ENCODE assay signal across 9 cellular contexts in the genomic region with DNA sequence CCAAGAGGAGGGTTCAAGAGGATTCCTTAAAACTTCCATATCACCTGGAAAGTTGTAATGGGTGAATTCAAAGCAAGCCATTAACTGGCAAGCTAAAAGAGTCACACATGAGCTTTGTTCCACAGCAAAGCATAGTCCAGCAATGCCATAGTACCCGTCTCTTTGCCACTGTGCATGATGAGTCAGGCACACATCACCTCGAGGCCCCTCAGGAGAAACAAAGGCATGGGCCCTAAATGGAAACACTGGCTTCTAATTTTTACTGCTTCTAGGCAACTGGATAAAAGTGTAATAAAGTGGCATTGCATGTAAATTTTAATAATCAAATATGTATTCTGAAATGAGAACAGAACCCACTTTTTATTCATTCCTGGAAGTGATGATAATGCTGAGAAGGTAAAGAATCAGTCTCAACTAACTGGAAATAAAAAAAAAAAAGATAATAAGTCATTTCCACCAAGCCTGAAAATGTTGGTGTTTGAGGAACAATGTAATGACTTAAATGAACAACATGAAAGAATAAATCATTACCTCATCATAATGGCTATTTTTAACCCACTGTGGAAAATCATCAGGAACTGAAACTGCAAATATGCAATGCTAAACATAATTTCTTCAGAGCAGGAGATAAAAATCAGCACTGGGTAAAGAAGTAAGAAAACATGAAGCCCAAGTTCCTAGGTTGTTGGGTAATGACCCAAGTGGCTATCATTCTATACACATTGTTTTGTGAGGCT.
DNase-seq lines count a peak whose midpoint lies in the region; ATAC-seq and TF ChIP-seq lines count a peak whose summit lies in the region.
"Had no signal": no experiment of that assay in that cellular context is flagged by ENCODE, and none has a peak within 500 bp of the region (broad histone marks: within the 10 kb centered on the region; RNA-seq: fewer than 3 reads in every experiment).

No MANE protein-coding gene starts in this region.

- DNase-seq in GM10248 (ENCODE audit: extremely low spot score) (peak; percentile 19), left lung (no peak), nephron progenitor cell (no peak), colonic mucosa (no peak), NCI-H2196 (lab: John Stamatoyannopoulos, UW; ENCODE audit: unreplicated experiment) (no peak)
- DNase-seq in activated CD4-positive, alpha-beta memory T cell treated with anti-CD3 and anti-CD28 coated beads, Interleukin-2, amount 10 ng/mL, durations not matched to agents 7 days and 5 days: no peak
- DNase-seq: effector memory CD8-positive, alpha-beta T cell had no signal

- H3K27me3 ChIP-seq in left lung (no peaks in the 10 kb centered on the region), colonic mucosa (no peaks in the 10 kb centered on the region)

- peaks cover 56% of the 10 kb centered on the region for H3K36me3 Mint-ChIP-seq in activated CD4-positive, alpha-beta memory T cell treated with anti-CD3 and anti-CD28 coated beads, Interleukin-2, amount 10 ng/mL, durations not matched to agents 7 days and 5 days (ENCODE audit: low read depth)
- H3K36me3 Mint-ChIP-seq in nephron progenitor cell (ENCODE audit: low read depth): peaks cover 22% of the 10 kb centered on the region

- peak; percentile 42 for ATAC-seq in HG02678 (IDR thresholded peaks at IDR 0.05; ENCODE audit: unreplicated experiment)
- peak; percentile 56 for ATAC-seq in left lung
- ATAC-seq in HG03045 (IDR thresholded peaks at IDR 0.05; ENCODE audit: unreplicated experiment): no peak
- ATAC-seq: effector memory CD8-positive, alpha-beta T cell had no signal

- no peak overlapping the region for H3K4me3 ChIP-seq in left lung
- H3K4me3 ChIP-seq in colonic mucosa: no peak overlapping the region

- H3K4me1 ChIP-seq in left lung: peaks cover 0 to 16% of the 10 kb centered on the region in 2 donors
- H3K4me1 ChIP-seq in colonic mucosa: no peaks in the 10 kb centered on the region

- H3K27me3 Mint-ChIP-seq in activated CD4-positive, alpha-beta memory T cell treated with anti-CD3 and anti-CD28 coated beads, Interleukin-2, amount 10 ng/mL, durations not matched to agents 7 days and 5 days: no peaks in the 10 kb centered on the region
- H3K27me3 Mint-ChIP-seq in nephron progenitor cell (ENCODE audit: low read depth, poor library complexity): no peaks in the 10 kb centered on the region
- H3K27me3 Mint-ChIP-seq: effector memory CD8-positive, alpha-beta T cell had no signal

- POLR2A ChIA-PET in GM10248 (lab: Yijun Ruan, JAX): interaction anchor here (0.5 to 0.6 kb wide), 2 partner anchors 76 to 92 kb away, joined by 3 to 7 read pairs; no protein-coding TSS in a partner anchor
- POLR2A ChIA-PET in activated CD4-positive, alpha-beta memory T cell treated with anti-CD3 and anti-CD28 coated beads, Interleukin-2, amount 10 ng/mL, durations not matched to agents 7 days and 5 days (lab: Charles Lee): interaction anchor here (1.2 to 2.8 kb wide), 4 partner anchors 10 to 98 kb away, joined by 3 to 9 read pairs (median 6); no protein-coding TSS in a partner anchor

- CTCF ChIA-PET in GM10248 (lab: Yijun Ruan, JAX): interaction anchor here (1.2 to 2.0 kb wide), 3 partner anchors 9 to 74 kb away, joined by 3 to 6 read pairs (median 3); no protein-coding TSS in a partner anchor
- CTCF ChIA-PET in activated CD4-positive, alpha-beta memory T cell treated with anti-CD3 and anti-CD28 coated beads, Interleukin-2, amount 10 ng/mL, durations not matched to agents 7 days and 5 days (lab: Charles Lee): no interaction called here

- H3K27ac Mint-ChIP-seq in activated CD4-positive, alpha-beta memory T cell treated with anti-CD3 and anti-CD28 coated beads, Interleukin-2, amount 10 ng/mL, durations not matched to agents 7 days and 5 days: peak overlapping the region; percentile 78
- H3K27ac Mint-ChIP-seq in nephron progenitor cell: no peak overlapping the region
- H3K27ac Mint-ChIP-seq: effector memory CD8-positive, alpha-beta T cell had no signal

- peaks cover 7% of the 10 kb centered on the region for H3K9me3 Mint-ChIP-seq in activated CD4-positive, alpha-beta memory T cell treated with anti-CD3 and anti-CD28 coated beads, Interleukin-2, amount 10 ng/mL, durations not matched to agents 7 days and 5 days
- H3K9me3 Mint-ChIP-seq in nephron progenitor cell: peaks cover 4% of the 10 kb centered on the region
- H3K9me3 Mint-ChIP-seq: effector memory CD8-positive, alpha-beta T cell had no signal

- peaks cover 54% of the 10 kb centered on the region for H3K4me1 Mint-ChIP-seq in activated CD4-positive, alpha-beta memory T cell treated with anti-CD3 and anti-CD28 coated beads, Interleukin-2, amount 10 ng/mL, durations not matched to agents 7 days and 5 days
- H3K4me1 Mint-ChIP-seq in nephron progenitor cell: no peaks in the 10 kb centered on the region

- intact Hi-C loops in left lung (cut with DNase I) (no loop called here), colonic mucosa (cut with DNase I) (no loop called here)

- no peaks in the 10 kb centered on the region for H3K36me3 ChIP-seq in left lung
- no peaks in the 10 kb centered on the region for H3K36me3 ChIP-seq in colonic mucosa

- H3K9ac ChIP-seq in colonic mucosa (ENCODE audit: low read depth in 2 of 2, low read length in 2 of 2): no peak overlapping the region

- H3K4me3 Mint-ChIP-seq in activated CD4-positive, alpha-beta memory T cell treated with anti-CD3 and anti-CD28 coated beads, Interleukin-2, amount 10 ng/mL, durations not matched to agents 7 days and 5 days: no peak overlapping the region
- H3K4me3 Mint-ChIP-seq in nephron progenitor cell: no peak overlapping the region
- H3K4me3 Mint-ChIP-seq: effector memory CD8-positive, alpha-beta T cell had no signal

- H3K27ac ChIP-seq in left lung: peak overlapping the region in 1 of 2 donors; percentile 59
- no peak overlapping the region for H3K27ac ChIP-seq in colonic mucosa

- no peaks in the 10 kb centered on the region for H3K9me3 ChIP-seq in left lung
- H3K9me3 ChIP-seq in colonic mucosa: no peaks in the 10 kb centered on the region

- TF ChIP-seq CTCF in GM10248 (IDR thresholded peaks at IDR 0.05; ENCODE audit: control extremely low read depth, extremely low read depth, low read depth, missing control alignments): no peak
- no peak for TF ChIP-seq CTCF in left lung (IDR thresholded peaks at IDR 0.05)
- TF ChIP-seq CTCF in nephron progenitor cell (IDR thresholded peaks at IDR 0.05): no peak
- TF ChIP-seq CTCF in colonic mucosa (IDR thresholded peaks at IDR 0.05): no peak
